In genomic region chr11:7538466-7539454, GRCh38 we compare ENCODE assay signal across 13 cellular contexts. TPM values are rescaled to one million over a fixed set of nuclear protein-coding genes. Genes with fewer than 3 reads are reported as not detected.
DNase-seq lines count a peak whose midpoint lies in the region; ATAC-seq and TF ChIP-seq lines count a peak whose summit lies in the region.
"Had no signal": no experiment of that assay in that cellular context is flagged by ENCODE, and none has a peak within 500 bp of the region (broad histone marks: within the 10 kb centered on the region; RNA-seq: fewer than 3 reads in every experiment).

No MANE protein-coding gene starts in this region.

- in situ Hi-C loops in transverse colon (cut with MboI; ENCODE audit: low pct_ligation_motif_present in 1 of 4, low pct_unique_long_range_greater_than_20kb in 1 of 4, low sequenced_read_pairs in 3 of 4) = no loop called here

- H3K27ac Mint-ChIP-seq in Caco-2 (ENCODE audit: unreplicated experiment) (peak overlapping the region; percentile 58), progenitor cell of endocrine pancreas (peak overlapping the region; percentile 56), CD14-positive monocyte (peak overlapping the region in 1 of 7 donors; percentile 33)

- peaks cover 6% of the 10 kb centered on the region for H3K36me3 Mint-ChIP-seq in Caco-2 (ENCODE audit: insufficient read depth, unreplicated experiment)
- no peaks in the 10 kb centered on the region for H3K36me3 Mint-ChIP-seq in progenitor cell of endocrine pancreas (ENCODE audit: insufficient read depth)
- H3K36me3 Mint-ChIP-seq in CD14-positive monocyte = peaks cover 6 to 23% of the 10 kb centered on the region in 2 donors

- no peaks in the 10 kb centered on the region for H3K9me3 ChIP-seq in Caco-2
- no peaks in the 10 kb centered on the region for H3K9me3 ChIP-seq in transverse colon

- no peak for ATAC-seq in HG02885 (IDR thresholded peaks at IDR 0.05; ENCODE audit: poor library complexity, unreplicated experiment)

- WGBS in transverse colon (ENCODE audit: low coverage in 1 of 2), 2 donors = 63 to 65% methylated on average over 5 to 12 of the region's 12 CpGs

- peak; percentile 41 for DNase-seq in AG10803 (ENCODE audit: low read depth)
- peak in 1 of 2 experiments; percentile 53 for DNase-seq in Caco-2
- peak; percentile 10 for DNase-seq in epithelial cell of prostate (ENCODE audit: low read depth, low spot score)
- DNase-seq in progenitor cell of endocrine pancreas (ENCODE audit: low spot score, unreplicated experiment) = no peak
- no peak for DNase-seq in CD14-positive monocyte (ENCODE audit: low spot score)
- DNase-seq in transverse colon = no peak
- DNase-seq in stimulated activated naive CD4-positive, alpha-beta T cell (lab: John Stamatoyannopoulos, UW) = no peak
- DNase-seq: activated T-cell treated with anti-CD3 and anti-CD28 coated beads, Interleukin-2, amount 50 U/mL, for 4 hours; H9; NCI-H1417 treated with DMSO at 0.1 percent for 48 hours; NCI-H524 treated with DMSO at 0.1 percent for 48 hours had no signal

- H3K36me3 ChIP-seq in Caco-2 (ENCODE audit: control insufficient read depth, insufficient read depth, low read length) (no peaks in the 10 kb centered on the region), transverse colon (no peaks in the 10 kb centered on the region)

- no TSS peak for BruUV-seq in Caco-2 (replicated peaks; lab: Mats Ljungman, UMichigan)

- H3K4me1 ChIP-seq in Caco-2 (peaks cover 50% of the 10 kb centered on the region), transverse colon (peaks cover 0 to 14% (median 7%) of the 10 kb centered on the region in 4 donors)

- H3K4me3 ChIP-seq in AG10803 (ENCODE audit: low read length) (no peak overlapping the region), Caco-2 (ENCODE audit: low read depth, low read length) (no peak overlapping the region), transverse colon (no peak overlapping the region)

- no peaks in the 10 kb centered on the region for H3K9me3 Mint-ChIP-seq in Caco-2 (ENCODE audit: unreplicated experiment)
- H3K9me3 Mint-ChIP-seq in progenitor cell of endocrine pancreas (ENCODE audit: low read depth) = no peaks in the 10 kb centered on the region
- peaks cover 0 to 2% (median 0%) of the 10 kb centered on the region in 7 donors for H3K9me3 Mint-ChIP-seq in CD14-positive monocyte
- H3K9me3 Mint-ChIP-seq: activated T-cell treated with anti-CD3 and anti-CD28 coated beads, Interleukin-2, amount 50 U/mL, for 4 hours; H9 had no signal

- no peak for TF ChIP-seq CTCF in AG10803 (conservative IDR thresholded peaks at IDR 0.05; ENCODE audit: low read length)
- TF ChIP-seq CTCF in Caco-2 (IDR thresholded peaks at IDR 0.05; ENCODE audit: insufficient read depth in 1 of 2, low read depth in 1 of 2, low read length in 1 of 2, severe bottlenecking in 1 of 2, unreplicated experiment in 1 of 2) = no peak
- TF ChIP-seq CTCF in progenitor cell of endocrine pancreas (IDR thresholded peaks at IDR 0.05; ENCODE audit: unreplicated experiment) = no peak
- TF ChIP-seq CTCF in CD14-positive monocyte (IDR thresholded peaks at IDR 0.05) = no peak
- no peak for TF ChIP-seq CTCF in transverse colon (IDR thresholded peaks at IDR 0.05)

- intact Hi-C loops in Caco-2 (cut with micrococcal nuclease; ENCODE audit: unreplicated experiment) = loop anchor here (1.0 to 2.0 kb wide), 2 partner anchors 25 to 54 kb away; partner anchors contain the start of genes OLFML1 and PPFIBP2
- intact Hi-C loops in CD14-positive monocyte (cut with micrococcal nuclease) = no loop called here
- intact Hi-C loops in transverse colon (cut with DNase I; ENCODE audit: low total_unique reads) = no loop called here

- POLR2A ChIA-PET in Caco-2 (lab: Charles Lee) = interaction anchor here (1.0 kb wide), 1 partner anchor 36 kb away, joined by 5 read pairs; no protein-coding TSS in a partner anchor

- H3K27me3 ChIP-seq in Caco-2 (replicated peaks; ENCODE audit: control insufficient read depth, insufficient read depth, low read length) (no peaks in the 10 kb centered on the region), transverse colon (no peaks in the 10 kb centered on the region)

- CTCF ChIA-PET in Caco-2 (lab: Charles Lee) = interaction anchor here (0.9 to 2.4 kb wide), 4 partner anchors 10 to 33 kb away, joined by 3 to 7 read pairs (median 4); partner anchors contain the start of gene PPFIBP2

- H3K27ac ChIP-seq in epithelial cell of prostate = no peak overlapping the region
- H3K27ac ChIP-seq in transverse colon = peak overlapping the region in 1 of 4 donors; percentile 15
- H3K27ac ChIP-seq: KMS-11 had no signal

- H3K27me3 Mint-ChIP-seq in Caco-2 (ENCODE audit: insufficient read depth, unreplicated experiment) (no peaks in the 10 kb centered on the region), progenitor cell of endocrine pancreas (peaks cover 15% of the 10 kb centered on the region), CD14-positive monocyte (ENCODE audit: low read depth in 3 of 3) (peaks cover 2 to 21% (median 18%) of the 10 kb centered on the region in 3 donors)

- no peak for TF ChIP-seq POLR2A in transverse colon (IDR thresholded peaks at IDR 0.05)

- no peak for TF ChIP-seq EP300 in transverse colon (IDR thresholded peaks at IDR 0.05; ENCODE audit: low read depth)

- H3K4me3 Mint-ChIP-seq in Caco-2 (ENCODE audit: unreplicated experiment) (peak overlapping the region; percentile 17), progenitor cell of endocrine pancreas (ENCODE audit: low read depth) (no peak overlapping the region), CD14-positive monocyte (no peak overlapping the region)
- H3K4me3 Mint-ChIP-seq: H9 had no signal

- H3K4me1 Mint-ChIP-seq in Caco-2 (ENCODE audit: low read depth, unreplicated experiment) (peaks cover 58% of the 10 kb centered on the region), progenitor cell of endocrine pancreas (ENCODE audit: low read depth) (peaks cover 11% of the 10 kb centered on the region), CD14-positive monocyte (peaks cover 28% of the 10 kb centered on the region)

RNA-seq across cellular contexts. Expression of gene PPFIBP2, which starts 25.0 kb away (rescaled TPM):
- 72.5 and 79.8 TPM in 2 replicates for total RNA-seq in Caco-2 (2022)
- total RNA-seq in progenitor cell of endocrine pancreas = 64.1 and 66.4 TPM in 2 replicates
- 1 to 10 TPM; 5.9 to 8.6 TPM for polyA plus RNA-seq in CD14-positive monocyte
- total RNA-seq in transverse colon = 100 to 1,000 TPM in 1 of 4 donors, 10 to 100 TPM in 3; 36.0 to 257 (median 83.3) TPM

RNA-seq across cellular contexts. Expression of gene OLFML1, which starts 53.5 kb away (rescaled TPM):
- total RNA-seq in Caco-2 (2022) (1.8 and 3.9 TPM in 2 replicates), progenitor cell of endocrine pancreas (0.42 TPM in 1 of 2 replicates, not detected in the other), transverse colon (1 to 10 TPM in 2 of 4 donors, under 1 TPM in 1, not detected in 1; 0.20 to 4.8 (median 2.6) TPM)
- under 1 TPM; 0.11 to 0.17 TPM for polyA plus RNA-seq in CD14-positive monocyte
- total RNA-seq: activated T-cell treated with anti-CD3 and anti-CD28 coated beads, Interleukin-2, amount 50 U/mL, for 4 hours; H9 had no signal

Comparison
In these comparisons a context has a peak if more than half of its experiments do, and no peak if none do; other contexts are left out.
1. DNase-seq: peak in AG10803 (single experiment) and epithelial cell of prostate (single experiment); none in progenitor cell of endocrine pancreas (single experiment), CD14-positive monocyte (single experiment), transverse colon (single experiment) and stimulated activated naive CD4-positive, alpha-beta T cell (0 of 6).